11 cellular contexts compared by ENCODE assay signal in genomic region chr1:153661111-153661708, GRCh38. TPM values are rescaled to one million over a fixed set of nuclear protein-coding genes. Genes with fewer than 3 reads are reported as not detected.
A peak's percentile ranks its signal among the peaks of the same experiment; 100 is the strongest.
DNase-seq lines count a peak whose midpoint lies in the region; ATAC-seq, FAIRE-seq and TF ChIP-seq lines count a peak whose summit lies in the region.
"Had no signal": no experiment of that assay in that cellular context is flagged by ENCODE, and none has a peak within 500 bp of the region (broad histone marks: within the 10 kb centered on the region; RNA-seq: fewer than 3 reads in every experiment).

No MANE protein-coding gene starts in this region.

- H3K27me3 ChIP-seq in Caco-2 (replicated peaks; ENCODE audit: control insufficient read depth, insufficient read depth, low read length), result no peaks in the 10 kb centered on the region

- no peak overlapping the region for H3K4me3 Mint-ChIP-seq in Caco-2 (ENCODE audit: unreplicated experiment)
- no peak overlapping the region for H3K4me3 Mint-ChIP-seq in activated naive CD8-positive, alpha-beta T cell treated with anti-CD3 and anti-CD28 coated beads, Interleukin-2, amount 50 U/mL, for 24 hours
- H3K4me3 Mint-ChIP-seq in natural killer cell, result peak overlapping the region; percentile 74
- H3K4me3 Mint-ChIP-seq: activated B cell treated with CpG ODN at 0.5 μM for 24 hours had no signal

- DNase-seq in Caco-2 (no peak), natural killer cell (no peak), H54 (ENCODE audit: insufficient read length, low spot score) (no peak), UCSD-AML1 (lab: John Stamatoyannopoulos, UW; ENCODE audit: unreplicated experiment) (no peak)
- no peak for DNase-seq in activated naive CD8-positive, alpha-beta T cell treated with anti-CD3 and anti-CD28 coated beads, Interleukin-2, amount 50 U/mL, for 24 hours
- DNase-seq: activated B cell treated with CpG ODN at 0.5 μM for 24 hours, amniotic stem cell, GOT3, NCI-H1105 treated with DMSO at 0.1 percent for 48 hours had no signal

- POLR2A ChIA-PET in Caco-2 (lab: Charles Lee) (interaction anchor here (1.2 kb wide), 1 partner anchor 95 kb away, joined by 3 read pairs; the partner anchor contains the start of gene S100A2), HEK293 (lab: Yijun Ruan, JAX) (interaction anchor here (0.6 to 1.5 kb wide), 5 partner anchors 14 to 415 kb away, joined by 3 to 6 read pairs (median 4); partner anchors contain the start of genes INTS3 and S100A13)

- H3K36me3 Mint-ChIP-seq in Caco-2 (ENCODE audit: insufficient read depth, unreplicated experiment), result peaks cover 14% of the 10 kb centered on the region
- H3K36me3 Mint-ChIP-seq in activated naive CD8-positive, alpha-beta T cell treated with anti-CD3 and anti-CD28 coated beads, Interleukin-2, amount 50 U/mL, for 24 hours (ENCODE audit: low read depth), result peaks cover 44% of the 10 kb centered on the region
- H3K36me3 Mint-ChIP-seq in natural killer cell, result no peaks in the 10 kb centered on the region

- H3K9me3 ChIP-seq in Caco-2, result no peaks in the 10 kb centered on the region
- no peaks in the 10 kb centered on the region for H3K9me3 ChIP-seq in HEK293 (ENCODE audit: control insufficient read depth, insufficient read depth, low read depth, low read length)

- intact Hi-C loops in Caco-2 (cut with micrococcal nuclease; ENCODE audit: unreplicated experiment) (no loop called here), natural killer cell (cut with micrococcal nuclease) (no loop called here)

- no peak overlapping the region for H3K27ac ChIP-seq in HEK293 (ENCODE audit: extremely low read depth, low read depth, low read length)

- TF ChIP-seq CTCF in Caco-2 (IDR thresholded peaks at IDR 0.05; ENCODE audit: insufficient read depth in 1 of 2, low read depth in 1 of 2, low read length in 1 of 2, severe bottlenecking in 1 of 2, unreplicated experiment in 1 of 2) (no peak), HEK293 (tag by site-specific recombination; IDR thresholded peaks at IDR 0.05) (no peak), natural killer cell (IDR thresholded peaks at IDR 0.05) (no peak)

- H3K4me1 ChIP-seq in Caco-2, result no peaks in the 10 kb centered on the region
- 0 out of 2 replicates have a peak, but pooled peaks cover 2% of the 10 kb centered on the region for H3K4me1 ChIP-seq in HEK293 (ENCODE audit: control insufficient read depth, insufficient read depth, low read length)

- no peak for ATAC-seq in activated naive CD8-positive, alpha-beta T cell treated with anti-CD3 and anti-CD28 coated beads, Interleukin-2, amount 50 U/mL, for 24 hours
- ATAC-seq in natural killer cell (no peak), HG02678 (IDR thresholded peaks at IDR 0.05; ENCODE audit: unreplicated experiment) (no peak)

- BruUV-seq in Caco-2 (replicated peaks; lab: Mats Ljungman, UMichigan), result TSS peak; percentile 6

- H3K27me3 Mint-ChIP-seq in Caco-2 (ENCODE audit: insufficient read depth, unreplicated experiment) (no peaks in the 10 kb centered on the region), natural killer cell (ENCODE audit: low read depth in 2 of 2) (no peaks in the 10 kb centered on the region)
- H3K27me3 Mint-ChIP-seq in activated naive CD8-positive, alpha-beta T cell treated with anti-CD3 and anti-CD28 coated beads, Interleukin-2, amount 50 U/mL, for 24 hours, result no peaks in the 10 kb centered on the region
- H3K27me3 Mint-ChIP-seq: activated B cell treated with CpG ODN at 0.5 μM for 24 hours had no signal

- H3K9me3 Mint-ChIP-seq in Caco-2 (ENCODE audit: unreplicated experiment), result no peaks in the 10 kb centered on the region
- H3K9me3 Mint-ChIP-seq in activated naive CD8-positive, alpha-beta T cell treated with anti-CD3 and anti-CD28 coated beads, Interleukin-2, amount 50 U/mL, for 24 hours, result no peaks in the 10 kb centered on the region
- H3K9me3 Mint-ChIP-seq in natural killer cell, result no peaks in the 10 kb centered on the region
- H3K9me3 Mint-ChIP-seq: activated B cell treated with CpG ODN at 0.5 μM for 24 hours had no signal

- H3K27ac Mint-ChIP-seq in Caco-2 (ENCODE audit: unreplicated experiment), result no peak overlapping the region
- H3K27ac Mint-ChIP-seq in activated naive CD8-positive, alpha-beta T cell treated with anti-CD3 and anti-CD28 coated beads, Interleukin-2, amount 50 U/mL, for 24 hours, result peak overlapping the region; percentile 52
- H3K27ac Mint-ChIP-seq in natural killer cell, result peak overlapping the region; percentile 20 to 67

- no peak for FAIRE-seq in H54 (lab: Jason Lieb, UNC)

- H3K36me3 ChIP-seq in Caco-2 (ENCODE audit: control insufficient read depth, insufficient read depth, low read length) (peaks cover 11% of the 10 kb centered on the region), HEK293 (ENCODE audit: control insufficient read depth in 2 of 2, insufficient read depth in 1 of 2, low read length in 2 of 2) (peaks cover 49 to 68% of the 10 kb centered on the region in 2 experiments)

- TF ChIP-seq POLR2A in H54 (IDR thresholded peaks at IDR 0.05; ENCODE audit: low read depth, low read length), result no peak

- H3K4me1 Mint-ChIP-seq in Caco-2 (ENCODE audit: low read depth, unreplicated experiment) (peaks cover 7% of the 10 kb centered on the region), natural killer cell (peaks cover 7 to 13% of the 10 kb centered on the region in 2 donors)
- H3K4me1 Mint-ChIP-seq in activated naive CD8-positive, alpha-beta T cell treated with anti-CD3 and anti-CD28 coated beads, Interleukin-2, amount 50 U/mL, for 24 hours, result peaks cover 19% of the 10 kb centered on the region

- H3K4me3 ChIP-seq in Caco-2 (ENCODE audit: low read depth, low read length), result no peak overlapping the region
- no peak overlapping the region for H3K4me3 ChIP-seq in HEK293 (ENCODE audit: low read depth, low read length)

- CTCF ChIA-PET in Caco-2 (lab: Charles Lee), result no interaction called here
- CTCF ChIA-PET in HEK293 (lab: Yijun Ruan, JAX), result no interaction called here

TF ChIP-seq in HEK293, 187 proteins besides CTCF, POLR2A, EP300 and RAD21 (continues in another document):
- no peak for TF ChIP-seq ZNF654 (tag by site-specific recombination; IDR thresholded peaks at IDR 0.05; ENCODE audit: low read depth)
- TF ChIP-seq ZNF23 (tag by site-specific recombination; IDR thresholded peaks at IDR 0.05; ENCODE audit: borderline replicate concordance), result no peak
- TF ChIP-seq IKZF3 (tag by site-specific recombination; IDR thresholded peaks at IDR 0.05), result peak; percentile 52; the same call in 1 of the 2 replicates
- no peak for TF ChIP-seq ZNF214 (tag by site-specific recombination; IDR thresholded peaks at IDR 0.05; ENCODE audit: borderline replicate concordance)
- no peak for TF ChIP-seq ZNF530 (tag by site-specific recombination; IDR thresholded peaks at IDR 0.05; ENCODE audit: low read depth)
- no peak for TF ChIP-seq YY1 (tag by site-specific recombination; IDR thresholded peaks at IDR 0.05)
- TF ChIP-seq PRDM4 (tag by site-specific recombination; IDR thresholded peaks at IDR 0.05), result peak; percentile 75
- TF ChIP-seq ZFP3 (tag by site-specific recombination; IDR thresholded peaks at IDR 0.05; ENCODE audit: low read depth), result no peak
- TF ChIP-seq ZNF670 (tag by site-specific recombination; IDR thresholded peaks at IDR 0.05; ENCODE audit: low read depth), result no peak
- peak; percentile 22; the same call in 1 of the 2 replicates for TF ChIP-seq ZBTB17 (tag by site-specific recombination; IDR thresholded peaks at IDR 0.05)
- TF ChIP-seq ZXDB (tag by site-specific recombination; IDR thresholded peaks at IDR 0.05), result no peak
- TF ChIP-seq ZBTB49 (tag by site-specific recombination; IDR thresholded peaks at IDR 0.05; ENCODE audit: low read depth), result no peak
- no peak for TF ChIP-seq ZNF623 (tag by site-specific recombination; IDR thresholded peaks at IDR 0.05)

RNA-seq across cellular contexts. Expression of gene SNAPIN, which starts 2.7 kb away (rescaled TPM):
- total RNA-seq in Caco-2 (2022) (32.8 and 34.1 TPM in 2 replicates), natural killer cell (10 to 100 TPM; 21.0 to 25.5 (median 23.5) TPM)

RNA-seq across cellular contexts. Expression of gene ILF2, which starts 9.6 kb away (rescaled TPM):
- 287 and 289 TPM in 2 replicates for total RNA-seq in Caco-2 (2022)
- 100 to 1,000 TPM in 2 of 3 donors, 10 to 100 TPM in 1; 97.6 to 134 (median 110) TPM for total RNA-seq in natural killer cell

RNA-seq across cellular contexts. Expression of gene NPR1, which starts 17.3 kb away (rescaled TPM):
- total RNA-seq in Caco-2 (2022) (1.4 and 2.0 TPM in 2 replicates), natural killer cell (not detected)

RNA-seq across cellular contexts. Expression of gene CHTOP, which starts 27.3 kb away (rescaled TPM):
- total RNA-seq in Caco-2 (2022) (85.1 and 90.6 TPM in 2 replicates), natural killer cell (100 to 1,000 TPM in 2 of 3 donors, 10 to 100 TPM in 1; 94.7 to 110 (median 106) TPM)

RNA-seq across cellular contexts. Expression of gene S100A1, which starts 33.0 kb away (rescaled TPM):
- total RNA-seq in Caco-2 (2022) (12.6 and 18.1 TPM in 2 replicates), natural killer cell (not detected)
